8 cellular contexts compared by ENCODE assay signal in the genomic region with DNA sequence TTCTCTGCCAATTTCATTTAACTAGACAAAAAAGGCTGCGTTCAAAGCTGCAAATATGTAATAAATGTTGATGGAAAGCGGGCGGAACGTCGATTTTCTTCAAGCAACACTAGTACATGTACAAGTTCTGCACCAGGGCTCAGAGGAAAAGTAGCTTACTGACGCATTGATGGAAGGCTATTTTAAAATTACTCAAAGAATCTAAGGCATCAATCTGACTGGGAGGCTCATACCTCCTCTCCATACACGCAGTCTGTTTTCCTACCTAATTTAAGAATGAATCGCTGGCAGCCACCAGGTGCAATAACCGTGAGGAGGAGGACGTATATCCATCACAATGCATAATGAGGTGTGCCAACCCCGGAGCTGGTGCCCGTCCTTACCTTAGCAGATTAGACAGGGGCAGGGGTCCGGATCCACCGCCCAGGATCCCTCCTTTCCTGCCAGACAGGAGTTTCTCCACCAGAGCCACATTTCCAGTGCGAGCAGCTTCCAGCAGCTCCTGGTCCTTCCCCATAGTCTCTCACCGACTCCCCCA. TPM values are rescaled to one million over a fixed set of nuclear protein-coding genes. Genes with fewer than 3 reads are reported as not detected.
DNase-seq lines count a peak whose midpoint lies in the region; ATAC-seq and FAIRE-seq lines count a peak whose summit lies in the region.

No MANE protein-coding gene starts in this region.

- no peak overlapping the region for H4K91ac ChIP-seq in mesenchymal stem cell (ENCODE audit: low read length)

- no peaks in the 10 kb centered on the region for H3K79me1 ChIP-seq in mesenchymal stem cell (replicated peaks; ENCODE audit: low read length, poor library complexity, severe bottlenecking)

- WGBS in mesenchymal stem cell: 39% methylated on average over 16 of the region's 16 CpGs

- no peak overlapping the region for H2BK12ac ChIP-seq in mesenchymal stem cell (ENCODE audit: low read length in 2 of 2)

- peak overlapping the region in 1 of 2 experiments; percentile 79 for H3K4me3 ChIP-seq in mesenchymal stem cell (ENCODE audit: insufficient read depth in 1 of 2, low read depth in 1 of 2, low read length in 2 of 2)

- in situ Hi-C loops in T47D (cut with HindIII; ENCODE audit: low pct_unique_long_range_greater_than_20kb, low sequenced_read_pairs): no loop called here

- no peak for ATAC-seq in HG03520 (IDR thresholded peaks at IDR 0.05; ENCODE audit: unreplicated experiment)

- no peaks in the 10 kb centered on the region for H3K9me3 ChIP-seq in mesenchymal stem cell (ENCODE audit: control insufficient read depth, low read length)

- no peak overlapping the region for H2AFZ ChIP-seq in mesenchymal stem cell (ENCODE audit: low read depth, low read length)

- H3K27me3 ChIP-seq in mesenchymal stem cell (ENCODE audit: control insufficient read depth in 1 of 2, insufficient read depth in 1 of 2, low read length in 2 of 2): peaks cover 0 to 11% of the 10 kb centered on the region in 2 experiments

- peaks cover 10% of the 10 kb centered on the region for H3K4me1 ChIP-seq in mesenchymal stem cell (ENCODE audit: control insufficient read depth, insufficient read depth, low read depth, low read length)

- H2AK5ac ChIP-seq in mesenchymal stem cell (ENCODE audit: low read length, severe bottlenecking): no peak overlapping the region

- peak overlapping the region; percentile 49 for H3K9ac ChIP-seq in mesenchymal stem cell (ENCODE audit: low read length)

- H3K18ac ChIP-seq in mesenchymal stem cell (ENCODE audit: low read depth in 1 of 2, low read length in 2 of 2): no peak overlapping the region

- peak; percentile 15 for DNase-seq in AG08396 (ENCODE audit: low spot score)
- peak in 2 of 3 experiments; percentile 75 to 79 for DNase-seq in NCI-H1417 (lab: John Stamatoyannopoulos, UW)
- peak; percentile 42 to 60 for DNase-seq in T47D (ENCODE audit: low read depth in 1 of 2, low spot score in 1 of 2)
- DNase-seq in mesenchymal stem cell: no peak
- DNase-seq in urothelium cell line (ENCODE audit: low spot score): peak; percentile 13
- DNase-seq in NCI-H1436 treated with DMSO at 0.1 percent for 48 hours (lab: John Stamatoyannopoulos, UW): no peak
- no peak for DNase-seq in activated CD4-positive, alpha-beta T cell treated with anti-CD3 and anti-CD28 coated beads for 48 hours

- no peak overlapping the region for H3K23ac ChIP-seq in mesenchymal stem cell (ENCODE audit: low read length in 2 of 2)

- H3K27ac ChIP-seq in mesenchymal stem cell (ENCODE audit: low read length, poor library complexity, severe bottlenecking): no peak overlapping the region

- H2BK120ac ChIP-seq in mesenchymal stem cell (ENCODE audit: low read depth, low read length): no peak overlapping the region

- no peak overlapping the region for H3K14ac ChIP-seq in mesenchymal stem cell (ENCODE audit: low read length in 2 of 2)

- no peak overlapping the region for H2BK5ac ChIP-seq in mesenchymal stem cell (ENCODE audit: low read depth, low read length, poor library complexity, severe bottlenecking)

- no peak overlapping the region for H3K4ac ChIP-seq in mesenchymal stem cell (ENCODE audit: low read depth in 1 of 2, low read length in 2 of 2)

- FAIRE-seq in urothelium cell line (lab: Jason Lieb, UNC): no peak

- H2BK15ac ChIP-seq in mesenchymal stem cell (ENCODE audit: low read depth, poor library complexity, severe bottlenecking): no peak overlapping the region

- no peak overlapping the region for H3K4me2 ChIP-seq in mesenchymal stem cell (ENCODE audit: low read length, poor library complexity, severe bottlenecking)

- no peak overlapping the region for H4K8ac ChIP-seq in mesenchymal stem cell (ENCODE audit: low read length)

- no peaks in the 10 kb centered on the region for H3K36me3 ChIP-seq in mesenchymal stem cell (ENCODE audit: control insufficient read depth in 1 of 2, insufficient read depth in 2 of 2, low read depth in 1 of 2, low read length in 2 of 2)

RNA-seq across cellular contexts. Expression of a gene that starts 0.9 kb away (rescaled TPM):
- polyA plus RNA-seq in mesenchymal stem cell (2013, experiment 1 of 2): 0.37 TPM
- 0.75 TPM for polyA plus RNA-seq in mesenchymal stem cell (2013, experiment 2 of 2)

Comparison
In these comparisons a context has a peak if more than half of its experiments do, and no peak if none do; other contexts are left out.
1. DNase-seq: peak in AG08396 (single experiment), NCI-H1417 (2 of 3), T47D (2 of 2) and urothelium cell line (single experiment); none in mesenchymal stem cell (single experiment), NCI-H1436 treated with DMSO at 0.1 percent for 48 hours (single experiment) and activated CD4-positive, alpha-beta T cell treated with anti-CD3 and anti-CD28 coated beads for 48 hours (single experiment).